Comparison of ENCODE assay signal across 9 cellular contexts in the genomic region with DNA sequence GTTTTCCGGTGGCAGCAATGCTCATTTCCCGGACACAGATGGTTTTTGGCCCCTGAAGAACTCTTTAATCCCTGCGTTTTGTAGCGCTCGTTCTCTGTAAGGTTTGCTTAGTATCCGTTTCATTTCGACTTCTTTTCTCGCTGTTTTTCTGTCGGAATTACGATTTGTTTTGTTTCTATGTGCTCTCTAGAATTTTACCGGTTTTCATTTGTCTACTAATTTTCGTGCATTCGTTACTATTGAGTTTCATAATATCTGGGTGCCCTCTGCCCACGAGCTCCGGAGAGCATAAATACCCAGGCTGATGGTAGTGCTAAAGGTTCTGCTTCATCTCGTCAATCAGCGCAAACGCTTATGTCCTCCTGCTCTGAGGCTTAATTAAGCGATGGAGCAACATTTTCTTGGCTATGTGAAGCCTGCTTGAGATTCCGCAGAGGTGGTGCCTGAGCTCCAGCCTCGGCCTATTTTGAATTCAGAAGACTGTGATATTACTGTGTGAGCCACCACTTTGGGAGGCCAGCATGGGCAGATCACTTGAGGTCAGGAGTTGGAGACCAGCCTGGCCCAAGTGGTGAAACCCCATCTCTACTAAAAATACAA. TPM values are rescaled to one million over a fixed set of nuclear protein-coding genes. Genes with fewer than 3 reads are reported as not detected.
DNase-seq lines count a peak whose midpoint lies in the region; TF ChIP-seq lines count a peak whose summit lies in the region.
"Had no signal": no experiment of that assay in that cellular context is flagged by ENCODE, and none has a peak within 500 bp of the region (broad histone marks: within the 10 kb centered on the region; RNA-seq: fewer than 3 reads in every experiment).

No MANE protein-coding gene starts in this region.

- H3K4me1 ChIP-seq in BLaER1, result peaks cover 26% of the 10 kb centered on the region

- H3K4me1 Mint-ChIP-seq in chondrocyte (ENCODE audit: low read depth) (peaks cover 47% of the 10 kb centered on the region), nephron (peaks cover 16% of the 10 kb centered on the region)

- TF ChIP-seq CTCF in chondrocyte (IDR thresholded peaks at IDR 0.05), result peak; percentile 58
- TF ChIP-seq CTCF in nephron (IDR thresholded peaks at IDR 0.05; ENCODE audit: unreplicated experiment in 3 of 3), result peak in 2 of 3 experiments; percentile 0 to 13

- H3K27me3 ChIP-seq in BLaER1 (peaks cover 13% of the 10 kb centered on the region), MG63 (no peaks in the 10 kb centered on the region)

- H3K4me3 Mint-ChIP-seq in chondrocyte (ENCODE audit: unreplicated experiment) (peak overlapping the region; percentile 86), nephron (peak overlapping the region; percentile 73 to 82 (median 81))

- H3K36me3 Mint-ChIP-seq in chondrocyte (ENCODE audit: low read depth), result no peaks in the 10 kb centered on the region
- H3K36me3 Mint-ChIP-seq in nephron (ENCODE audit: low read depth), result no peaks in the 10 kb centered on the region

- peak overlapping the region; percentile 86 for H3K27ac Mint-ChIP-seq in chondrocyte (ENCODE audit: unreplicated experiment)
- no peak overlapping the region for H3K27ac Mint-ChIP-seq in nephron

- peak overlapping the region; percentile 88 for H3K27ac ChIP-seq in BLaER1

- H3K36me3 ChIP-seq in BLaER1 (0 out of 2 replicates have a peak, but pooled peaks cover 3% of the 10 kb centered on the region), MG63 (no peaks in the 10 kb centered on the region)

- H3K9ac ChIP-seq in BLaER1, result peak overlapping the region; percentile 87

- H3K27me3 Mint-ChIP-seq in chondrocyte (ENCODE audit: low read depth) (no peaks in the 10 kb centered on the region), nephron (ENCODE audit: low read depth) (peaks cover 100% of the 10 kb centered on the region)

- H4K20me1 ChIP-seq in BLaER1, result no peaks in the 10 kb centered on the region

- H3K9me3 Mint-ChIP-seq in chondrocyte (ENCODE audit: low read depth), result no peaks in the 10 kb centered on the region
- H3K9me3 Mint-ChIP-seq in nephron, result peaks cover 3% of the 10 kb centered on the region

- H3K4me3 ChIP-seq in BLaER1 (peak overlapping the region; percentile 71), MG63 (peak overlapping the region; percentile 56)

- peak overlapping the region; percentile 97 for H3K4me2 ChIP-seq in BLaER1

- DNase-seq in MG63 (peak; percentile 43), chondrocyte (ENCODE audit: low spot score) (no peak), GM03348 (ENCODE audit: low spot score) (no peak), Ammon's horn (ENCODE audit: low spot score) (no peak), T-helper 9 cell (no peak), SK-N-DZ (ENCODE audit: low spot score) (no peak)
- DNase-seq: NCI-H2029 had no signal

- H3K9me3 ChIP-seq in BLaER1 (no peaks in the 10 kb centered on the region), MG63 (no peaks in the 10 kb centered on the region)

RNA-seq across cellular contexts. Expression of gene ANXA2R, which starts 44.9 kb away (rescaled TPM):
- total RNA-seq in MG63 (2014; rRNA removed; shearing (Covaris generic); ENCODE audit: low replicate concordance), result 0.12 and 4.3 TPM in 2 replicates
- total RNA-seq in chondrocyte, result 1.2 to 3.5 TPM (median 1.7 TPM) in 3 replicates
- polyA plus RNA-seq in SK-N-DZ (2014; cell fraction: cytosol; rRNA removed), result 0.16 and 0.74 TPM in 2 replicates
- polyA plus RNA-seq in SK-N-DZ (2014; cell fraction: nucleus; rRNA removed), result 1.0 and 1.2 TPM in 2 replicates
